In genomic region chr4:7019367-7019766, GRCh38 we compare ENCODE assay signal across 32 cellular contexts.
"Had no signal": no experiment of that assay in that cellular context is flagged by ENCODE, and none has a peak within 500 bp of the region (broad histone marks: within the 10 kb centered on the region; RNA-seq: fewer than 3 reads in every experiment).

No MANE protein-coding gene starts in this region.

- FAIRE-seq: endothelial cell of umbilical vein, keratinocyte had no signal

- H3K27ac Mint-ChIP-seq: activated CD4-positive, alpha-beta T cell treated with anti-CD3 and anti-CD28 coated beads, Interleukin-2, amount 10 ng/mL, durations not matched to agents 24 days and 14 days; activated naive CD8-positive, alpha-beta T cell; natural killer cell; stimulated activated memory B cell treated with anti-CD40 and anti-IgM and Interleukin-4, amounts not matched to agents 10 μg/mL and 1 μg/mL and 100 μg/mL, for 72 hours had no signal

- H3K27me3 ChIP-seq: cardiac muscle cell, testis, uterus had no signal

- H3K27ac ChIP-seq: cardiac muscle cell, coronary artery, prostate gland, skin epidermis, testis, uterus had no signal

- H3K4me1 Mint-ChIP-seq: brain had no signal

- H3K4me3 ChIP-seq: cardiac muscle cell, coronary artery, prostate gland, skin epidermis, testis, uterus had no signal

- H3K36me3 ChIP-seq: uterus had no signal

- H3K9me3 ChIP-seq: prostate gland, testis, uterus had no signal

- H3K27me3 Mint-ChIP-seq: activated CD4-positive, alpha-beta memory T cell treated with anti-CD3 and anti-CD28 coated beads for 36 hours; activated CD4-positive, alpha-beta T cell treated with anti-CD3 and anti-CD28 coated beads, Interleukin-2, amount 10 ng/mL, durations not matched to agents 24 days and 14 days; activated naive CD8-positive, alpha-beta T cell; effector memory CD8-positive, alpha-beta T cell; stimulated activated memory B cell treated with anti-CD40 and anti-IgM and Interleukin-4, amounts not matched to agents 10 μg/mL and 1 μg/mL and 100 μg/mL, for 72 hours; T-helper 17 cell had no signal

- H3K4me1 ChIP-seq: prostate gland, testis, uterus had no signal

- H3K4me3 Mint-ChIP-seq: activated CD4-positive, alpha-beta memory T cell treated with anti-CD3 and anti-CD28 coated beads for 36 hours; activated CD4-positive, alpha-beta T cell treated with anti-CD3 and anti-CD28 coated beads, Interleukin-2, amount 10 ng/mL, durations not matched to agents 24 days and 14 days; activated naive CD8-positive, alpha-beta T cell; brain; effector memory CD8-positive, alpha-beta T cell; natural killer cell; stimulated activated memory B cell treated with anti-CD40 and anti-IgM and Interleukin-4, amounts not matched to agents 10 μg/mL and 1 μg/mL and 100 μg/mL, for 72 hours; T-helper 17 cell had no signal

- DNase-seq: activated CD4-positive, alpha-beta memory T cell treated with anti-CD3 and anti-CD28 coated beads for 36 hours; activated CD4-positive, alpha-beta T cell treated with anti-CD3 and anti-CD28 coated beads, Interleukin-2, amount 10 ng/mL, durations not matched to agents 24 days and 14 days; activated CD4-positive, CD25-positive, alpha-beta regulatory T cell treated with anti-CD3 and anti-CD28 coated beads, Interleukin-2, amount 50 U/mL, for 72 hours; activated CD8-positive, alpha-beta memory T cell treated with anti-CD3 and anti-CD28 coated beads, Interleukin-2, amount 50 U/mL, for 4 hours; activated effector memory CD4-positive, alpha-beta T cell treated with Interleukin-2 at 50 U/mL for 16 hours; activated naive CD4-positive, alpha-beta T cell treated with Interleukin-2 at 50 U/mL for 16 hours; activated T-cell treated with anti-CD3 and anti-CD28 coated beads, Interleukin-2, amount 50 U/mL, for 48 hours; effector memory CD8-positive, alpha-beta T cell; foreskin fibroblast; head of caudate nucleus; hippocampal formation; left colon; mesendoderm; natural killer cell; retina; stimulated activated CD4-positive, alpha-beta T cell treated with anti-CD3 and anti-CD28 coated beads, Interleukin-1b, Interleukin-23, amount 100 ng/mL, for 48 hours; stimulated activated CD4-positive, alpha-beta T cell treated with anti-CD3 and anti-CD28 coated beads, Interleukin-4, amount 100 ng/mL, for 4 hours; stimulated activated CD8-positive, alpha-beta memory T cell treated with anti-CD3 and anti-CD28 coated beads, Interleukin-4, amount 100 ng/mL, for 48 hours; T-helper 17 cell; T1000; testis; trophoblast cell; uterus had no signal

- H3K9me3 Mint-ChIP-seq: activated CD4-positive, alpha-beta memory T cell treated with anti-CD3 and anti-CD28 coated beads for 36 hours; activated CD4-positive, alpha-beta T cell treated with anti-CD3 and anti-CD28 coated beads, Interleukin-2, amount 10 ng/mL, durations not matched to agents 24 days and 14 days; brain; effector memory CD8-positive, alpha-beta T cell; natural killer cell; stimulated activated memory B cell treated with anti-CD40 and anti-IgM and Interleukin-4, amounts not matched to agents 10 μg/mL and 1 μg/mL and 100 μg/mL, for 72 hours had no signal
